In the genomic region with DNA sequence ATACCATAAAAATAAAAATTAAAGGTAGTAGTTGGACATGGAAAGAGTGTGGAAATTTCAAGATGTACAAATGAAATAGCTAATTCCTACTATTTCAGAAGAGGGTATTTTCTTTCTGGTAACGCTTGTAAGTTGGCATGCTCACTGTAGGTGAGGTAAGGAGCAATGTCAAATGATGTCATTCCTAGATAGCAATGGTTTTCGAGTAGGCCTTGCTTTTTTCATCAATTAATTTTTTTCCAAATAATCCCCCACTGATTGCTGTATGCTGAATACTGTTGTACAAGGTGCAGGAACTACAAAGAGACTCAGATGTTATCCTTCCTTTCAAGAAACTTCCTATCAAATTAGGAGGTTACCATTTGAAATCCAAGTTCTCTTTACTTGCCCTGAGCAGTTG, we compare ENCODE assay signal across 1 cellular context.
TF ChIP-seq lines count a peak whose summit lies in the region.

No MANE protein-coding gene starts in this region.

TF ChIP-seq in GM23338, 12 proteins besides CTCF, POLR2A, EP300 and RAD21 (continued from another document):
- TF ChIP-seq, protein P1, sequence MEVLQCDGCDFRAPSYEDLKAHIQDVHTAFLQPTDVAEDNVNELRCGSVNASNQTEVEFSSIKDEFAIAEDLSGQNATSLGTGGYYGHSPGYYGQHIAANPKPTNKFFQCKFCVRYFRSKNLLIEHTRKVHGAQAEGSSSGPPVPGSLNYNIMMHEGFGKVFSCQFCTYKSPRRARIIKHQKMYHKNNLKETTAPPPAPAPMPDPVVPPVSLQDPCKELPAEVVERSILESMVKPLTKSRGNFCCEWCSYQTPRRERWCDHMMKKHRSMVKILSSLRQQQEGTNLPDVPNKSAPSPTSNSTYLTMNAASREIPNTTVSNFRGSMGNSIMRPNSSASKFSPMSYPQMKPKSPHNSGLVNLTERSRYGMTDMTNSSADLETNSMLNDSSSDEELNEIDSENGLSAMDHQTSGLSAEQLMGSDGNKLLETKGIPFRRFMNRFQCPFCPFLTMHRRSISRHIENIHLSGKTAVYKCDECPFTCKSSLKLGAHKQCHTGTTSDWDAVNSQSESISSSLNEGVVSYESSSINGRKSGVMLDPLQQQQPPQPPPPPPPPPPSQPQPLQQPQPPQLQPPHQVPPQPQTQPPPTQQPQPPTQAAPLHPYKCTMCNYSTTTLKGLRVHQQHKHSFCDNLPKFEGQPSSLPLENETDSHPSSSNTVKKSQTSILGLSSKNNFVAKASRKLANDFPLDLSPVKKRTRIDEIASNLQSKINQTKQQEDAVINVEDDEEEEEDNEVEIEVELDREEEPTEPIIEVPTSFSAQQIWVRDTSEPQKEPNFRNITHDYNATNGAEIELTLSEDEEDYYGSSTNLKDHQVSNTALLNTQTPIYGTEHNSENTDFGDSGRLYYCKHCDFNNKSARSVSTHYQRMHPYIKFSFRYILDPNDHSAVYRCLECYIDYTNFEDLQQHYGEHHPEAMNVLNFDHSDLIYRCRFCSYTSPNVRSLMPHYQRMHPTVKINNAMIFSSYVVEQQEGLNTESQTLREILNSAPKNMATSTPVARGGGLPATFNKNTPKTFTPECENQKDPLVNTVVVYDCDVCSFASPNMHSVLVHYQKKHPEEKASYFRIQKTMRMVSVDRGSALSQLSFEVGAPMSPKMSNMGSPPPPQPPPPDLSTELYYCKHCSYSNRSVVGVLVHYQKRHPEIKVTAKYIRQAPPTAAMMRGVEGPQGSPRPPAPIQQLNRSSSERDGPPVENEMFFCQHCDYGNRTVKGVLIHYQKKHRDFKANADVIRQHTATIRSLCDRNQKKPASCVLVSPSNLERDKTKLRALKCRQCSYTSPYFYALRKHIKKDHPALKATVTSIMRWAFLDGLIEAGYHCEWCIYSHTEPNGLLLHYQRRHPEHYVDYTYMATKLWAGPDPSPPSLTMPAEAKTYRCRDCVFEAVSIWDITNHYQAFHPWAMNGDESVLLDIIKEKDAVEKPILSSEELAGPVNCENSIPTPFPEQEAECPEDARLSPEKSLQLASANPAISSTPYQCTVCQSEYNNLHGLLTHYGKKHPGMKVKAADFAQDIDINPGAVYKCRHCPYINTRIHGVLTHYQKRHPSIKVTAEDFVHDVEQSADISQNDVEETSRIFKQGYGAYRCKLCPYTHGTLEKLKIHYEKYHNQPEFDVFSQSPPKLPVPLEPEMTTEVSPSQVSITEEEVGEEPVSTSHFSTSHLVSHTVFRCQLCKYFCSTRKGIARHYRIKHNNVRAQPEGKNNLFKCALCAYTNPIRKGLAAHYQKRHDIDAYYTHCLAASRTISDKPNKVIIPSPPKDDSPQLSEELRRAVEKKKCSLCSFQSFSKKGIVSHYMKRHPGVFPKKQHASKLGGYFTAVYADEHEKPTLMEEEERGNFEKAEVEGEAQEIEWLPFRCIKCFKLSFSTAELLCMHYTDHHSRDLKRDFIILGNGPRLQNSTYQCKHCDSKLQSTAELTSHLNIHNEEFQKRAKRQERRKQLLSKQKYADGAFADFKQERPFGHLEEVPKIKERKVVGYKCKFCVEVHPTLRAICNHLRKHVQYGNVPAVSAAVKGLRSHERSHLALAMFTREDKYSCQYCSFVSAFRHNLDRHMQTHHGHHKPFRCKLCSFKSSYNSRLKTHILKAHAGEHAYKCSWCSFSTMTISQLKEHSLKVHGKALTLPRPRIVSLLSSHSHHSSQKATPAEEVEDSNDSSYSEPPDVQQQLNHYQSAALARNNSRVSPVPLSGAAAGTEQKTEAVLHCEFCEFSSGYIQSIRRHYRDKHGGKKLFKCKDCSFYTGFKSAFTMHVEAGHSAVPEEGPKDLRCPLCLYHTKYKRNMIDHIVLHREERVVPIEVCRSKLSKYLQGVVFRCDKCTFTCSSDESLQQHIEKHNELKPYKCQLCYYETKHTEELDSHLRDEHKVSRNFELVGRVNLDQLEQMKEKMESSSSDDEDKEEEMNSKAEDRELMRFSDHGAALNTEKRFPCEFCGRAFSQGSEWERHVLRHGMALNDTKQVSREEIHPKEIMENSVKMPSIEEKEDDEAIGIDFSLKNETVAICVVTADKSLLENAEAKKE (CRISPR knock-in tag; IDR thresholded peaks at IDR 0.05), result no peak
- no peak for TF ChIP-seq ZNF331 (CRISPR knock-in tag; IDR thresholded peaks at IDR 0.05; ENCODE audit: low read depth)
- TF ChIP-seq EZH2phosphoT487 (IDR thresholded peaks at IDR 0.05; ENCODE audit: unreplicated experiment), result no peak
- TF ChIP-seq JUNB (IDR thresholded peaks at IDR 0.05; ENCODE audit: unreplicated experiment), result no peak
- TF ChIP-seq ZNF114 (CRISPR knock-in tag; IDR thresholded peaks at IDR 0.05), result no peak
- no peak for TF ChIP-seq STAT1 (IDR thresholded peaks at IDR 0.05; ENCODE audit: unreplicated experiment)
- TF ChIP-seq, protein P2, sequence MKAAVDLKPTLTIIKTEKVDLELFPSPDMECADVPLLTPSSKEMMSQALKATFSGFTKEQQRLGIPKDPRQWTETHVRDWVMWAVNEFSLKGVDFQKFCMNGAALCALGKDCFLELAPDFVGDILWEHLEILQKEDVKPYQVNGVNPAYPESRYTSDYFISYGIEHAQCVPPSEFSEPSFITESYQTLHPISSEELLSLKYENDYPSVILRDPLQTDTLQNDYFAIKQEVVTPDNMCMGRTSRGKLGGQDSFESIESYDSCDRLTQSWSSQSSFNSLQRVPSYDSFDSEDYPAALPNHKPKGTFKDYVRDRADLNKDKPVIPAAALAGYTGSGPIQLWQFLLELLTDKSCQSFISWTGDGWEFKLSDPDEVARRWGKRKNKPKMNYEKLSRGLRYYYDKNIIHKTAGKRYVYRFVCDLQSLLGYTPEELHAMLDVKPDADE (IDR thresholded peaks at IDR 0.05), result no peak
- TF ChIP-seq, protein P3, sequence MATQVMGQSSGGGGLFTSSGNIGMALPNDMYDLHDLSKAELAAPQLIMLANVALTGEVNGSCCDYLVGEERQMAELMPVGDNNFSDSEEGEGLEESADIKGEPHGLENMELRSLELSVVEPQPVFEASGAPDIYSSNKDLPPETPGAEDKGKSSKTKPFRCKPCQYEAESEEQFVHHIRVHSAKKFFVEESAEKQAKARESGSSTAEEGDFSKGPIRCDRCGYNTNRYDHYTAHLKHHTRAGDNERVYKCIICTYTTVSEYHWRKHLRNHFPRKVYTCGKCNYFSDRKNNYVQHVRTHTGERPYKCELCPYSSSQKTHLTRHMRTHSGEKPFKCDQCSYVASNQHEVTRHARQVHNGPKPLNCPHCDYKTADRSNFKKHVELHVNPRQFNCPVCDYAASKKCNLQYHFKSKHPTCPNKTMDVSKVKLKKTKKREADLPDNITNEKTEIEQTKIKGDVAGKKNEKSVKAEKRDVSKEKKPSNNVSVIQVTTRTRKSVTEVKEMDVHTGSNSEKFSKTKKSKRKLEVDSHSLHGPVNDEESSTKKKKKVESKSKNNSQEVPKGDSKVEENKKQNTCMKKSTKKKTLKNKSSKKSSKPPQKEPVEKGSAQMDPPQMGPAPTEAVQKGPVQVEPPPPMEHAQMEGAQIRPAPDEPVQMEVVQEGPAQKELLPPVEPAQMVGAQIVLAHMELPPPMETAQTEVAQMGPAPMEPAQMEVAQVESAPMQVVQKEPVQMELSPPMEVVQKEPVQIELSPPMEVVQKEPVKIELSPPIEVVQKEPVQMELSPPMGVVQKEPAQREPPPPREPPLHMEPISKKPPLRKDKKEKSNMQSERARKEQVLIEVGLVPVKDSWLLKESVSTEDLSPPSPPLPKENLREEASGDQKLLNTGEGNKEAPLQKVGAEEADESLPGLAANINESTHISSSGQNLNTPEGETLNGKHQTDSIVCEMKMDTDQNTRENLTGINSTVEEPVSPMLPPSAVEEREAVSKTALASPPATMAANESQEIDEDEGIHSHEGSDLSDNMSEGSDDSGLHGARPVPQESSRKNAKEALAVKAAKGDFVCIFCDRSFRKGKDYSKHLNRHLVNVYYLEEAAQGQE (IDR thresholded peaks at IDR 0.05; ENCODE audit: unreplicated experiment), result no peak
- TF ChIP-seq NANOG (IDR thresholded peaks at IDR 0.05; ENCODE audit: borderline replicate concordance), result no peak
- TF ChIP-seq EZH2 (IDR thresholded peaks at IDR 0.05; ENCODE audit: low read depth, unreplicated experiment), result no peak
